ENCODE assay signal across 8 cellular contexts in the genomic region with DNA sequence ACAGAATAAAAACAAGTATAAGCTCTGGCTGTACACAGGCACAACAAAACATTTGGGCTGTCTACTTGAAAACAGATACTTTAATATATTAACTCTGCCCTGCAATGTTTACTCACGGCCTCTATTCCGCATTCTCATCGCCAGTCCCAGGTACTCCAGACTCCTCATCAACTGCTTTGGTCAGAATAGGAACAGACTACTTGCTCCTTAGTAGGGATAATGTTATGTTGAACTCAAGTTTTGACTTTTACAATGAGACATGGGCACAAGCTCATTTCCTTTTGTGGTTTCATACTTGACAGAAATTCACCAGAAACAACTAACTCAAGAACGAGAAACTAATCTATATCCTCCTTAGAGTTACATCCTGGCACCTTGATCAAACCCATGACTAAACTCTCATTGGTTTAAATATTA.
DNase-seq lines count a peak whose midpoint lies in the region; ATAC-seq and TF ChIP-seq lines count a peak whose summit lies in the region.

No MANE protein-coding gene starts in this region.

- H3K27me3 ChIP-seq in stomach = no peaks in the 10 kb centered on the region
- no peaks in the 10 kb centered on the region for H3K27me3 ChIP-seq in brain microvascular endothelial cell (replicated peaks)

- POLR2A ChIA-PET in T-cell (lab: Charles Lee) = interaction anchor here (0.5 to 1.5 kb wide), 12 partner anchors 9 to 504 kb away, joined by 3 to 13 read pairs (median 4); no protein-coding TSS in a partner anchor

- peak overlapping the region; percentile 99 to 100 for H3K27ac Mint-ChIP-seq in T-cell

- peak overlapping the region in 3 of 5 donors; percentile 23 to 30 (median 27) for H3K27ac ChIP-seq in stomach
- no peak overlapping the region for H3K27ac ChIP-seq in brain microvascular endothelial cell

- peak; percentile 89 for ATAC-seq in HG02943 (IDR thresholded peaks at IDR 0.05; ENCODE audit: low read depth, unreplicated experiment)
- ATAC-seq in T-cell (replicated peaks in 1 of 4) = peak; percentile 67 to 73 (median 69)

- DNase-seq in activated effector memory CD4-positive, alpha-beta T cell treated with anti-CD3 and anti-CD28 coated beads, Interleukin-2, amount 50 U/mL, for 16 hours = peak; percentile 66
- DNase-seq in activated effector memory CD4-positive, alpha-beta T cell treated with Interleukin-2 at 50 U/mL for 16 hours = no peak
- DNase-seq in T-cell (peak in 11 of 34 experiments; percentile 4 to 50 (median 21)), stomach (no peak), brain microvascular endothelial cell (no peak), HUDEP-2 (lab: John Stamatoyannopoulos, UW; ENCODE audit: unreplicated experiment in 76 of 76) (no peak), posterior cingulate gyrus (no peak)

- H3K27me3 Mint-ChIP-seq in T-cell = no peaks in the 10 kb centered on the region

- H3K4me3 Mint-ChIP-seq in T-cell = peak overlapping the region; percentile 86 to 95 (median 91)

- H3K36me3 ChIP-seq in stomach = peaks cover 0 to 29% (median 26%) of the 10 kb centered on the region in 4 donors
- peaks cover 5% of the 10 kb centered on the region for H3K36me3 ChIP-seq in brain microvascular endothelial cell (replicated peaks)

- 73 to 88% (median 83%) methylated on average over 4 of the region's 4 CpGs for WGBS in stomach, 5 donors

- peaks cover 79 to 96% (median 84%) of the 10 kb centered on the region in 3 donors for H3K4me1 Mint-ChIP-seq in T-cell

- TF ChIP-seq EP300 in stomach (IDR thresholded peaks at IDR 0.05) = no peak

- TF ChIP-seq POLR2A in stomach (IDR thresholded peaks at IDR 0.05) = no peak

- CTCF ChIA-PET in T-cell (lab: Charles Lee) = interaction anchor here (0.7 to 3.4 kb wide), 13 partner anchors 8 to 153 kb away, joined by 3 to 17 read pairs (median 4); no protein-coding TSS in a partner anchor

- in situ Hi-C loops in brain microvascular endothelial cell (cut with HindIII; ENCODE audit: low pct_ligation_motif_present, low sequenced_read_pairs) = no loop called here

- no peak for TF ChIP-seq CTCF in stomach (IDR thresholded peaks at IDR 0.05)
- TF ChIP-seq CTCF in brain microvascular endothelial cell (IDR thresholded peaks at IDR 0.05; ENCODE audit: low read depth, low read length, missing control alignments) = no peak

- H3K4me3 ChIP-seq in stomach (no peak overlapping the region), brain microvascular endothelial cell (ENCODE audit: low read depth, low read length) (no peak overlapping the region)

- no peaks in the 10 kb centered on the region for H3K4me1 ChIP-seq in stomach

- H3K36me3 Mint-ChIP-seq in T-cell = peaks cover 42% of the 10 kb centered on the region

- no peaks in the 10 kb centered on the region for H3K9me3 ChIP-seq in stomach

- H3K9me3 Mint-ChIP-seq in T-cell = no peaks in the 10 kb centered on the region

- intact Hi-C loops in stomach (cut with DNase I; ENCODE audit: low total_unique reads) = no loop called here
- intact Hi-C loops in posterior cingulate gyrus (cut with DNase I) = no loop called here
